ENCODE assay signal across 9 cellular contexts in the genomic region with DNA sequence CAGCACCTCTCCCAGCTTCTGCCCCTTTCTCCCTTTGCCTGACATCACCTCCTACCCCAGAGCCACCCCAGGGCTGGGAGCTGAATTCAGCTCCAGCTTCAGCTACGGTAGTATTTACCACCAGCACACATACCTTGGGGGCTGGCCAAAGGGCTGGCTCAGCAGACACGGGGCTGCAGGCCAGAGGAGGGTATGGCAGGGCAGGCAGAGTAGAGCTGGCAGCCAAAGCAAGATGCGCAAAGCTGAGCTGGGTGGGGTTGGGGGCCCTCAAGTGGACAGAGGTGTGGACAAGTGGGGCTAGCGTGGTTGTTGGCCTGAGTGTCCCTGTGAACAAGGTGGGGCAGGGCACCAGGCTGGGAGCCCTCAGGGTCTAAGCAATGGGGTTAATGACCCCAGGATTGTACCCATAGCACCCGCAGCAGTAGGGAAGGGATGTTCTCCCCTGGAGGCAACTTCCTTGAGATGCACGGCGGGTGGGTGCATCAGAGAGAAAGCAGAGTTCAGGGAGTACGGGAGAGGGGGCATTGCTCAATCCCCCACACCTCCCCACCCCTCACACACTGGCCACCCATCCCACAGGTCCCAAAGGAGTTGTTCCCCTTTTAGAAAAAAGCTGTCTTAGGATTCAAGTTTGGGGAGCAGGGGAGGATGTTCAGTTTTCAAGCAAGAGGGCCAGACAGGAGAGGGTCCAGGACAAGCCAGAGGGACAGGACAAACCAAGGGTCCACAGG. TPM values are rescaled to one million over a fixed set of nuclear protein-coding genes. Genes with fewer than 3 reads are reported as not detected.
DNase-seq lines count a peak whose midpoint lies in the region; ATAC-seq, FAIRE-seq and TF ChIP-seq lines count a peak whose summit lies in the region.
"Had no signal": no experiment of that assay in that cellular context is flagged by ENCODE, and none has a peak within 500 bp of the region (broad histone marks: within the 10 kb centered on the region; RNA-seq: fewer than 3 reads in every experiment).

No MANE protein-coding gene starts in this region.

- H3K4me1 ChIP-seq in right atrium auricular region: peaks cover 0 to 100% of the 10 kb centered on the region in 2 donors
- H3K4me1 ChIP-seq in stomach smooth muscle (ENCODE audit: control insufficient read depth, insufficient read depth, low read length): peaks cover 72% of the 10 kb centered on the region
- peaks cover 14 to 57% of the 10 kb centered on the region in 2 donors for H3K4me1 ChIP-seq in kidney (ENCODE audit: control insufficient read depth in 1 of 2, insufficient read depth in 1 of 2, low read depth in 1 of 2, low read length in 2 of 2)

- H3K9me3 ChIP-seq in right atrium auricular region (no peaks in the 10 kb centered on the region), stomach smooth muscle (ENCODE audit: control insufficient read depth in 2 of 2, low read length in 2 of 2) (no peaks in the 10 kb centered on the region), kidney (ENCODE audit: control insufficient read depth in 1 of 2, low read length in 2 of 2) (no peaks in the 10 kb centered on the region)

- H3K36me3 ChIP-seq in right atrium auricular region (peaks cover 15% of the 10 kb centered on the region), stomach smooth muscle (ENCODE audit: control insufficient read depth in 2 of 2, insufficient read depth in 2 of 2, low read length in 2 of 2) (peaks cover 13 to 14% of the 10 kb centered on the region in 2 donors), kidney (ENCODE audit: control insufficient read depth in 1 of 2, insufficient read depth in 2 of 2, low read length in 2 of 2) (no peaks in the 10 kb centered on the region)

- intact Hi-C loops in kidney (cut with DNase I): no loop called here

- DNase-seq in HTR-8/SVneo (ENCODE audit: insufficient read length, low spot score): peak; percentile 22
- DNase-seq in activated naive CD8-positive, alpha-beta T cell treated with anti-CD3 and anti-CD28 coated beads for 36 hours: no peak
- no peak for DNase-seq in right atrium auricular region (ENCODE audit: low spot score)
- no peak for DNase-seq in NCI-H2227 (lab: John Stamatoyannopoulos, UW; ENCODE audit: unreplicated experiment)
- DNase-seq in kidney: no peak
- DNase-seq: NCI-H2171 treated with DMSO at 0.1 percent for 48 hours had no signal

- H3K27ac ChIP-seq in right atrium auricular region: peak overlapping the region; percentile 91 to 93
- peak overlapping the region; percentile 53 for H3K27ac ChIP-seq in stomach smooth muscle (ENCODE audit: low read length)
- peak overlapping the region in 1 of 2 donors; percentile 89 for H3K27ac ChIP-seq in kidney (ENCODE audit: low read depth in 2 of 2, low read length in 2 of 2)

- H3K27me3 ChIP-seq in right atrium auricular region (no peaks in the 10 kb centered on the region), stomach smooth muscle (ENCODE audit: control insufficient read depth in 1 of 2, insufficient read depth in 2 of 2, low read length in 2 of 2) (no peaks in the 10 kb centered on the region)

- peak overlapping the region; percentile 27 for H3K4me3 Mint-ChIP-seq in activated naive CD8-positive, alpha-beta T cell treated with anti-CD3 and anti-CD28 coated beads for 36 hours

- no peaks in the 10 kb centered on the region for H3K9me3 Mint-ChIP-seq in activated naive CD8-positive, alpha-beta T cell treated with anti-CD3 and anti-CD28 coated beads for 36 hours

- TF ChIP-seq CTCF in right atrium auricular region (IDR thresholded peaks at IDR 0.05) (no peak), kidney (IDR thresholded peaks at IDR 0.05; ENCODE audit: borderline replicate concordance, extremely low read depth, insufficient read depth) (no peak)

- no peak for ATAC-seq in HG03565 (IDR thresholded peaks at IDR 0.05; ENCODE audit: unreplicated experiment)
- ATAC-seq: GM12878 had no signal

- H3K4me3 ChIP-seq in right atrium auricular region: no peak overlapping the region
- peak overlapping the region in 1 of 2 donors; percentile 29 for H3K4me3 ChIP-seq in stomach smooth muscle (ENCODE audit: low read length in 2 of 2)
- no peak overlapping the region for H3K4me3 ChIP-seq in kidney (ENCODE audit: low read length in 2 of 2)
- H3K4me3 ChIP-seq: GM12878 had no signal

- H3K9ac ChIP-seq in stomach smooth muscle (ENCODE audit: low read length in 2 of 2) (no peak overlapping the region), kidney (ENCODE audit: low read length in 2 of 2) (no peak overlapping the region)

- H3K27me3 Mint-ChIP-seq in activated naive CD8-positive, alpha-beta T cell treated with anti-CD3 and anti-CD28 coated beads for 36 hours: no peaks in the 10 kb centered on the region

- peak; percentile 31 for FAIRE-seq in HTR-8/SVneo (lab: Jason Lieb, UNC)
- FAIRE-seq in kidney (lab: Jason Lieb, UNC): no peak
- FAIRE-seq: GM12878 had no signal

- peaks cover 35% of the 10 kb centered on the region for H3K36me3 Mint-ChIP-seq in activated naive CD8-positive, alpha-beta T cell treated with anti-CD3 and anti-CD28 coated beads for 36 hours

- H3K27ac Mint-ChIP-seq in activated naive CD8-positive, alpha-beta T cell treated with anti-CD3 and anti-CD28 coated beads for 36 hours: peak overlapping the region; percentile 93

- H3K4me1 Mint-ChIP-seq in activated naive CD8-positive, alpha-beta T cell treated with anti-CD3 and anti-CD28 coated beads for 36 hours: peaks cover 82% of the 10 kb centered on the region

RNA-seq across cellular contexts. Expression of gene VSIR, which starts 8.0 kb away (rescaled TPM):
- total RNA-seq in activated naive CD8-positive, alpha-beta T cell treated with anti-CD3 and anti-CD28 coated beads for 36 hours: 10 to 100 TPM; 41.4 to 47.3 TPM
- total RNA-seq in right atrium auricular region (10 to 100 TPM; 36.1 to 56.0 TPM), kidney (66.6 TPM)
- 32.1 TPM for polyA plus RNA-seq in kidney (ENCODE audit: insufficient read depth, low read depth, low replicate concordance)

RNA-seq across cellular contexts. Expression of gene C10orf105, which starts 45.8 kb away (rescaled TPM):
- total RNA-seq in activated naive CD8-positive, alpha-beta T cell treated with anti-CD3 and anti-CD28 coated beads for 36 hours: under 1 TPM; 0.24 to 0.41 TPM
- total RNA-seq in right atrium auricular region (1 to 10 TPM in 1 of 2 donors, not detected in 1; 1.3 TPM), kidney (0.35 TPM)
- polyA plus RNA-seq in kidney (ENCODE audit: insufficient read depth, low read depth, low replicate concordance): not detected
